In genomic region chr12:67669217-67669924, GRCh38 we compare ENCODE assay signal across 23 cellular contexts. TPM values are rescaled to one million over a fixed set of nuclear protein-coding genes. Genes with fewer than 3 reads are reported as not detected.
A peak's percentile ranks its signal among the peaks of the same experiment; 100 is the strongest.
DNase-seq lines count a peak whose midpoint lies in the region; ATAC-seq, FAIRE-seq and TF ChIP-seq lines count a peak whose summit lies in the region.
"Had no signal": no experiment of that assay in that cellular context is flagged by ENCODE, and none has a peak within 500 bp of the region (broad histone marks: within the 10 kb centered on the region; RNA-seq: fewer than 3 reads in every experiment).

No MANE protein-coding gene starts in this region.

- DNase-seq in CD4-positive, CD25-positive, alpha-beta regulatory T cell: no peak
- DNase-seq in GM12891 (ENCODE audit: insufficient read length, low spot score) (no peak), mesenteric fat pad (ENCODE audit: low spot score) (no peak), NCI-H510A (lab: John Stamatoyannopoulos, UW) (no peak)
- DNase-seq in central memory CD8-positive, alpha-beta T cell (ENCODE audit: low spot score in 2 of 2): no peak
- DNase-seq in natural killer cell treated with Interleukin-12 subunit alpha and Interleukin-12 subunit beta and Interleukin-15 and Interleukin-18, amount 100 ng/mL, for 72 hours (ENCODE audit: low spot score): no peak
- DNase-seq: activated CD4-positive, CD25-positive, alpha-beta regulatory T cell; brain microvascular endothelial cell; cortex of kidney; DMS153; glutamatergic neuron; left cardiac atrium; NCI-H1694 treated with DMSO at 0.1 percent for 48 hours; testis had no signal

- no peak overlapping the region for H3K4me3 Mint-ChIP-seq in CD4-positive, CD25-positive, alpha-beta regulatory T cell
- no peak overlapping the region for H3K4me3 Mint-ChIP-seq in central memory CD8-positive, alpha-beta T cell
- H3K4me3 Mint-ChIP-seq in natural killer cell treated with Interleukin-12 subunit alpha and Interleukin-12 subunit beta and Interleukin-15 and Interleukin-18, amount 100 ng/mL, for 72 hours: peak overlapping the region; percentile 36
- H3K4me3 Mint-ChIP-seq: mesothelial cell of epicardium had no signal

- peak; percentile 31 for FAIRE-seq in GM12891 (lab: Jason Lieb, UNC)
- FAIRE-seq: endometrium, G401.6, HTR-8/SVneo had no signal

- H3K27me3 ChIP-seq in CD4-positive, CD25-positive, alpha-beta regulatory T cell (ENCODE audit: control insufficient read depth, insufficient read depth, low read length): no peaks in the 10 kb centered on the region
- H3K27me3 ChIP-seq: brain microvascular endothelial cell, testis had no signal

- peaks cover 28 to 46% (median 41%) of the 10 kb centered on the region in 4 donors for H3K4me1 Mint-ChIP-seq in CD4-positive, CD25-positive, alpha-beta regulatory T cell
- H3K4me1 Mint-ChIP-seq in central memory CD8-positive, alpha-beta T cell: peaks cover 48% of the 10 kb centered on the region
- peaks cover 41 to 43% of the 10 kb centered on the region in 2 donors for H3K4me1 Mint-ChIP-seq in natural killer cell treated with Interleukin-12 subunit alpha and Interleukin-12 subunit beta and Interleukin-15 and Interleukin-18, amount 100 ng/mL, for 72 hours (ENCODE audit: low read depth in 2 of 2)

- peaks cover 10% of the 10 kb centered on the region for H3K36me3 ChIP-seq in CD4-positive, CD25-positive, alpha-beta regulatory T cell (ENCODE audit: control insufficient read depth, insufficient read depth, low read length)
- H3K36me3 ChIP-seq: brain microvascular endothelial cell had no signal

- H3K4me1 ChIP-seq in CD4-positive, CD25-positive, alpha-beta regulatory T cell (ENCODE audit: control insufficient read depth, insufficient read depth, low read length, poor library complexity, severe bottlenecking): peaks cover 13% of the 10 kb centered on the region

- peak overlapping the region; percentile 34 to 92 (median 40) for H3K27ac Mint-ChIP-seq in CD4-positive, CD25-positive, alpha-beta regulatory T cell
- H3K27ac Mint-ChIP-seq in central memory CD8-positive, alpha-beta T cell (ENCODE audit: low read depth): peak overlapping the region; percentile 36
- peak overlapping the region; percentile 27 to 73 for H3K27ac Mint-ChIP-seq in natural killer cell treated with Interleukin-12 subunit alpha and Interleukin-12 subunit beta and Interleukin-15 and Interleukin-18, amount 100 ng/mL, for 72 hours
- H3K27ac Mint-ChIP-seq: mesothelial cell of epicardium had no signal

- no peak overlapping the region for H3K27ac ChIP-seq in CD4-positive, CD25-positive, alpha-beta regulatory T cell (ENCODE audit: insufficient read depth, low read length, poor library complexity, severe bottlenecking)
- H3K27ac ChIP-seq: brain microvascular endothelial cell, C4-2B, KMS-11, testis had no signal

- ATAC-seq in CD4-positive, CD25-positive, alpha-beta regulatory T cell (ENCODE audit: low read depth in 2 of 2): no peak
- ATAC-seq in central memory CD8-positive, alpha-beta T cell (replicated peaks; ENCODE audit: extremely low read depth, poor library complexity, severe bottlenecking): no peak
- ATAC-seq in natural killer cell treated with Interleukin-12 subunit alpha and Interleukin-12 subunit beta and Interleukin-15 and Interleukin-18, amount 100 ng/mL, for 72 hours: peak; percentile 59 to 67
- ATAC-seq in HG03039 (IDR thresholded peaks at IDR 0.05; ENCODE audit: unreplicated experiment) (no peak), GM18909 (IDR thresholded peaks at IDR 0.05; ENCODE audit: poor library complexity, unreplicated experiment) (no peak)
- ATAC-seq: HCT116, left cardiac atrium had no signal

- no peak overlapping the region for H3K4me3 ChIP-seq in CD4-positive, CD25-positive, alpha-beta regulatory T cell (ENCODE audit: low read depth, low read length)
- H3K4me3 ChIP-seq: testis had no signal

- peaks cover 3 to 25% (median 6%) of the 10 kb centered on the region in 7 donors for H3K9me3 Mint-ChIP-seq in CD4-positive, CD25-positive, alpha-beta regulatory T cell
- H3K9me3 Mint-ChIP-seq in central memory CD8-positive, alpha-beta T cell: peaks cover 7% of the 10 kb centered on the region
- peaks cover 11% of the 10 kb centered on the region for H3K9me3 Mint-ChIP-seq in natural killer cell treated with Interleukin-12 subunit alpha and Interleukin-12 subunit beta and Interleukin-15 and Interleukin-18, amount 100 ng/mL, for 72 hours

- H3K36me3 Mint-ChIP-seq in CD4-positive, CD25-positive, alpha-beta regulatory T cell: peaks cover 43% of the 10 kb centered on the region
- peaks cover 9% of the 10 kb centered on the region for H3K36me3 Mint-ChIP-seq in central memory CD8-positive, alpha-beta T cell (ENCODE audit: insufficient read depth)
- peaks cover 8% of the 10 kb centered on the region for H3K36me3 Mint-ChIP-seq in natural killer cell treated with Interleukin-12 subunit alpha and Interleukin-12 subunit beta and Interleukin-15 and Interleukin-18, amount 100 ng/mL, for 72 hours

- no peaks in the 10 kb centered on the region for H3K27me3 Mint-ChIP-seq in CD4-positive, CD25-positive, alpha-beta regulatory T cell
- H3K27me3 Mint-ChIP-seq in central memory CD8-positive, alpha-beta T cell: no peaks in the 10 kb centered on the region
- no peaks in the 10 kb centered on the region for H3K27me3 Mint-ChIP-seq in natural killer cell treated with Interleukin-12 subunit alpha and Interleukin-12 subunit beta and Interleukin-15 and Interleukin-18, amount 100 ng/mL, for 72 hours

- peaks cover 0 to 6% of the 10 kb centered on the region in 2 experiments for H3K9me3 ChIP-seq in CD4-positive, CD25-positive, alpha-beta regulatory T cell (ENCODE audit: control insufficient read depth in 2 of 2, low read length in 2 of 2)
- H3K9me3 ChIP-seq: testis had no signal

- TF ChIP-seq POLR2A in GM12891 (IDR thresholded peaks at IDR 0.05; ENCODE audit: low read depth, low read length): no peak

TF ChIP-seq in GM12891, 5 proteins besides CTCF, POLR2A, EP300 and RAD21:
- TF ChIP-seq POU2F2 (IDR thresholded peaks at IDR 0.05; ENCODE audit: low read depth, low read length): no peak

RNA-seq across cellular contexts. Expression of gene DYRK2, which starts 20.8 kb away (rescaled TPM):
- total RNA-seq in CD4-positive, CD25-positive, alpha-beta regulatory T cell: 91.4 TPM
- 10 to 100 TPM; 53.5 to 87.9 (median 71.9) TPM for polyA plus RNA-seq in CD4-positive, CD25-positive, alpha-beta regulatory T cell
- 10.7 TPM for polyA plus RNA-seq in GM12891 (2012; ENCODE audit: low read depth, missing spikeins)
- total RNA-seq in natural killer cell treated with Interleukin-12 subunit alpha and Interleukin-12 subunit beta and Interleukin-15 and Interleukin-18, amount 100 ng/mL, for 72 hours: 10 to 100 TPM; 37.1 to 56.1 TPM
- total RNA-seq in mesenteric fat pad: 17.4 TPM

Comparison
In these comparisons a context has a peak if more than half of its experiments do, and no peak if none do; other contexts are left out.
1. ATAC-seq: peak in natural killer cell treated with Interleukin-12 subunit alpha and Interleukin-12 subunit beta and Interleukin-15 and Interleukin-18, amount 100 ng/mL, for 72 hours (2 of 2); none in CD4-positive, CD25-positive, alpha-beta regulatory T cell (0 of 2), central memory CD8-positive, alpha-beta T cell (single experiment), HG03039 (single experiment) and GM18909 (single experiment).
2. Peak in every context shown above with its lines, with median percentiles within 50 percentile points of each other: H3K27ac Mint-ChIP-seq.